ENCODE assay signal across 15 cellular contexts in genomic region chr1:88204768-88205167, GRCh38.
DNase-seq lines count a peak whose midpoint lies in the region; ATAC-seq and TF ChIP-seq lines count a peak whose summit lies in the region.
"Had no signal": no experiment of that assay in that cellular context is flagged by ENCODE, and none has a peak within 500 bp of the region (broad histone marks: within the 10 kb centered on the region; RNA-seq: fewer than 3 reads in every experiment).

No MANE protein-coding gene starts in this region.

- no peak overlapping the region for H3K4me3 ChIP-seq in LNCaP clone FGC (ENCODE audit: low read depth, low read length)
- H3K4me3 ChIP-seq: A549; BLaER1 treated with 17β-estradiol and CSF1 and Interleukin-3, amounts not matched to agents 10 nM and 100 nM had no signal

- ATAC-seq in left colon (peak; percentile 41), HG02610 (IDR thresholded peaks at IDR 0.05; ENCODE audit: unreplicated experiment) (no peak)
- ATAC-seq: A549; CD8-positive, alpha-beta T cell had no signal

- DNase-seq in LNCaP clone FGC (ENCODE audit: low read depth) (peak; percentile 25), NCI-H526 treated with DMSO at 0.1 percent for 48 hours (lab: John Stamatoyannopoulos, UW) (peak; percentile 84), left colon (no peak), HK-2 (ENCODE audit: unreplicated experiment) (no peak), SW480 (ENCODE audit: low spot score) (no peak)
- DNase-seq: AML-193; Caco-2; Calu3; CD4-positive, alpha-beta T cell; CD8-positive, alpha-beta T cell; DMS79 treated with DMSO at 0.1 percent for 48 hours; GF-D8 had no signal

- TF ChIP-seq CTCF in LNCaP clone FGC (IDR thresholded peaks at IDR 0.05; ENCODE audit: control insufficient read depth, extremely low read depth, insufficient read depth), result no peak

- intact Hi-C loops in left colon (cut with DNase I, micrococcal nuclease), result no loop called here

Comparison
In these comparisons a context has a peak if more than half of its experiments do, and no peak if none do; other contexts are left out.
1. DNase-seq: peak in LNCaP clone FGC (single experiment) and NCI-H526 treated with DMSO at 0.1 percent for 48 hours (single experiment); none in left colon (0 of 2), HK-2 (single experiment) and SW480 (single experiment).